14 cellular contexts compared by ENCODE assay signal in the genomic region with DNA sequence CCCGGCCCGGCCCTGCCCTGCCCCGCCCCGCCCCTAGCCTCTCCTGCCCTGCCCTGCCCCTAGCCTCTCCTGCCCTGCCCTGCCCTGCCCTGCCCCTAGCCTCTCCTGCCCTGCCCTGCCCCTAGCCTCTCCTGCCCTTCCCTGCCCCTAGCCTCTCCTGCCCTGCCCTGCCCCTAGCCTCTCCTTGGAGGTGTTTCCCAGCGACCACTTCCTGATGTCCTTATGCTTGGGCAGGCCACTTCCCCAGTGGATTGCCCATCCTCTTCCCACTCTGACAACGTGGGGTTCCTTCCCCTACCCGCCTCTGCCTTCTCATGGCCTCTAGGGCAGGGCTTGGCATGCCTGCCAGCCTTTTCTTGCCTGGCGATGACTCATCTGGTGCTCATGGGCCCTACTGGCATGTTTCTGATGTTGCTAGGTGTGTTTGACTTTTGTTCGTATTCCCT. TPM values are rescaled to one million over a fixed set of nuclear protein-coding genes. Genes with fewer than 3 reads are reported as not detected.
DNase-seq lines count a peak whose midpoint lies in the region; ATAC-seq and TF ChIP-seq lines count a peak whose summit lies in the region.
"Had no signal": no experiment of that assay in that cellular context is flagged by ENCODE, and none has a peak within 500 bp of the region (broad histone marks: within the 10 kb centered on the region; RNA-seq: fewer than 3 reads in every experiment).

No MANE protein-coding gene starts in this region.

- no CpG with 5 or more reads among the region's 9 CpGs for WGBS in mesendoderm (ENCODE audit: extremely low coverage, insufficient coverage, low lambda C conversion rate)

- no peak for ATAC-seq in GM18511 (IDR thresholded peaks at IDR 0.05; ENCODE audit: unreplicated experiment)
- no peak for ATAC-seq in GM18517 (IDR thresholded peaks at IDR 0.05; ENCODE audit: unreplicated experiment)

- no peaks in the 10 kb centered on the region for H3K79me1 ChIP-seq in mesendoderm (ENCODE audit: low read length)

- no peak overlapping the region for H4K8ac ChIP-seq in mesendoderm (ENCODE audit: low read depth, low read length)

- no peak overlapping the region for H2BK5ac ChIP-seq in mesendoderm (ENCODE audit: low read length)

- H2BK15ac ChIP-seq in mesendoderm (replicated peaks; ENCODE audit: low read depth) = no peak overlapping the region

- peak overlapping the region; percentile 63 to 65 for H3K27ac ChIP-seq in mucosa of rectum (ENCODE audit: low read depth in 2 of 2, low read length in 2 of 2)
- H3K27ac ChIP-seq in mesendoderm (ENCODE audit: low read depth, low read length) = no peak overlapping the region

- no peaks in the 10 kb centered on the region for H3K79me2 ChIP-seq in mesendoderm (ENCODE audit: control insufficient read depth, insufficient read depth, low read length)

- no peak overlapping the region for H3K23ac ChIP-seq in mesendoderm (ENCODE audit: low read length)

- no peak overlapping the region for H4K5ac ChIP-seq in mesendoderm (ENCODE audit: low read length)

- H3K4me2 ChIP-seq in mesendoderm (ENCODE audit: low read length) = no peak overlapping the region

- H2AK5ac ChIP-seq in mesendoderm (ENCODE audit: low read length) = no peak overlapping the region

- no peak for TF ChIP-seq RAD21 in Ishikawa (IDR thresholded peaks at IDR 0.05; ENCODE audit: low read depth)

- H3K4me1 ChIP-seq in mucosa of rectum (ENCODE audit: control insufficient read depth in 2 of 2, insufficient read depth in 2 of 2, low read length in 2 of 2) (no peaks in the 10 kb centered on the region), mesendoderm (ENCODE audit: control insufficient read depth, low read depth, low read length) (no peaks in the 10 kb centered on the region)

- no peak for TF ChIP-seq CTCF in cardiac fibroblast (IDR thresholded peaks at IDR 0.05; ENCODE audit: low read depth, low read length)

- no peaks in the 10 kb centered on the region for H3K9me3 ChIP-seq in mucosa of rectum (ENCODE audit: control insufficient read depth in 2 of 2, low read length in 2 of 2)

- DNase-seq in CD1c-positive myeloid dendritic cell (ENCODE audit: extremely low spot score) (peak; percentile 84), cardiac fibroblast (ENCODE audit: low read depth in 2 of 2) (peak; percentile 18 to 20), mesendoderm (no peak), iPS-NIHi7 (ENCODE audit: extremely low spot score) (no peak)
- DNase-seq: activated T-cell treated with anti-CD3 and anti-CD28 coated beads for 4 hours; CD4-positive, alpha-beta T cell; islet precursor cell; NCI-H1417; nucleus accumbens; stimulated activated CD4-positive, alpha-beta T cell treated with anti-CD3 and anti-CD28 coated beads, Interleukin-2, amount 100 ng/mL, for 48 hours had no signal

- no peak overlapping the region for H2BK120ac ChIP-seq in mesendoderm (ENCODE audit: low read depth, low read length)

- no peak for TF ChIP-seq EP300 in Ishikawa (IDR thresholded peaks at IDR 0.05; ENCODE audit: borderline replicate concordance)

- peaks cover 15 to 23% of the 10 kb centered on the region in 2 donors for H3K36me3 ChIP-seq in mucosa of rectum (ENCODE audit: control insufficient read depth in 2 of 2, insufficient read depth in 2 of 2, low read length in 2 of 2)
- H3K36me3 ChIP-seq in mesendoderm (ENCODE audit: control insufficient read depth, insufficient read depth, low read length) = peaks cover 4% of the 10 kb centered on the region

- H3K9ac ChIP-seq in mucosa of rectum (ENCODE audit: low read depth in 1 of 2, low read length in 2 of 2) (no peak overlapping the region), mesendoderm (ENCODE audit: low read length) (no peak overlapping the region)

- no peak overlapping the region for H3K4ac ChIP-seq in mesendoderm (ENCODE audit: low read depth, low read length)

- H3K18ac ChIP-seq in mesendoderm (ENCODE audit: low read length) = no peak overlapping the region

- H3K4me3 ChIP-seq in cardiac fibroblast (replicated peaks in 1 of 2; ENCODE audit: low read depth in 2 of 2, low read length in 2 of 2) (no peak overlapping the region), mucosa of rectum (ENCODE audit: low read length in 2 of 2) (no peak overlapping the region), mesendoderm (ENCODE audit: low read length) (no peak overlapping the region)

- no peaks in the 10 kb centered on the region for H3K27me3 ChIP-seq in mucosa of rectum (ENCODE audit: control insufficient read depth in 2 of 2, insufficient read depth in 2 of 2, low read length in 2 of 2)
- H3K27me3 ChIP-seq in mesendoderm (ENCODE audit: insufficient read depth, low read length, poor library complexity) = no peaks in the 10 kb centered on the region

- H3K56ac ChIP-seq in mesendoderm (ENCODE audit: low read length) = no peak overlapping the region

TF ChIP-seq in Ishikawa, 13 proteins besides CTCF, POLR2A, EP300 and RAD21:
- no peak for TF ChIP-seq YY1 (IDR thresholded peaks at IDR 0.05; ENCODE audit: low read depth)
- no peak for TF ChIP-seq FOXM1 (IDR thresholded peaks at IDR 0.05; ENCODE audit: borderline replicate concordance, low read depth)
- TF ChIP-seq, protein P1, sequence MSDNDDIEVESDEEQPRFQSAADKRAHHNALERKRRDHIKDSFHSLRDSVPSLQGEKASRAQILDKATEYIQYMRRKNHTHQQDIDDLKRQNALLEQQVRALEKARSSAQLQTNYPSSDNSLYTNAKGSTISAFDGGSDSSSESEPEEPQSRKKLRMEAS (IDR thresholded peaks at IDR 0.05) = peak; percentile 33; the same call in 1 of the 2 replicates
- peak; percentile 40; the same call in 1 of the 2 replicates for TF ChIP-seq NFIC (IDR thresholded peaks at IDR 0.05)
- TF ChIP-seq ZBTB7A (IDR thresholded peaks at IDR 0.05; ENCODE audit: low read depth) = no peak

RNA-seq across cellular contexts. Expression of a gene that starts 21.2 kb away (rescaled TPM):
- 50.0 TPM for polyA plus RNA-seq in mesendoderm (2013, experiment 1 of 2)
- polyA plus RNA-seq in mesendoderm (2013, experiment 2 of 2) = 50.0 TPM

RNA-seq across cellular contexts. Expression of a gene that starts 24.6 kb away (rescaled TPM):
- 32.4 TPM for polyA plus RNA-seq in mesendoderm (2013, experiment 1 of 2)
- 30.9 TPM for polyA plus RNA-seq in mesendoderm (2013, experiment 2 of 2)

Comparison
In these comparisons a context has a peak if more than half of its experiments do, and no peak if none do; other contexts are left out.
1. DNase-seq: peak in CD1c-positive myeloid dendritic cell (single experiment) and cardiac fibroblast (2 of 2); none in mesendoderm (single experiment) and iPS-NIHi7 (single experiment).